In genomic region chr11:20042025-20042639, GRCh38 we compare ENCODE assay signal across 1 cellular context.
TF ChIP-seq lines count a peak whose summit lies in the region.

No MANE protein-coding gene starts in this region.

TF ChIP-seq in H1, 55 proteins besides CTCF, POLR2A, EP300 and RAD21 (continued from another document):
- TF ChIP-seq RNF2 (IDR thresholded peaks at IDR 0.05; ENCODE audit: borderline replicate concordance, low read depth, low read length, missing control alignments, poor library complexity, severe bottlenecking), result no peak
- no peak for TF ChIP-seq PHF8 (conservative IDR thresholded peaks at IDR 0.05; ENCODE audit: low read depth, low read length)
- no peak for TF ChIP-seq FOSL1 (IDR thresholded peaks at IDR 0.05; ENCODE audit: insufficient read depth, low read depth, low read length)
- TF ChIP-seq BRCA1 (IDR thresholded peaks at IDR 0.05; ENCODE audit: low read depth, low read length), result no peak
- TF ChIP-seq CHD1 (IDR thresholded peaks at IDR 0.05; ENCODE audit: low read depth, low read length), result no peak
TF ChIP-seq in H1: peak in this region for 0.
